1 cellular context compared by ENCODE assay signal in genomic region chr17:44307387-44308186, GRCh38.
A peak's percentile ranks its signal among the peaks of the same experiment; 100 is the strongest.
TF ChIP-seq lines count a peak whose summit lies in the region.

No MANE protein-coding gene starts in this region.

TF ChIP-seq in HEK293, 187 proteins besides CTCF, POLR2A, EP300 and RAD21 (continued from another document):
- TF ChIP-seq ZBTB10 (tag by site-specific recombination; IDR thresholded peaks at IDR 0.05): peak; percentile 20; the same call in 1 of the 2 replicates
- peak; percentile 25; the same call in 1 of the 2 replicates for TF ChIP-seq ZBTB48 (tag by site-specific recombination; IDR thresholded peaks at IDR 0.05)
- peak; percentile 24; the same call in 1 of the 2 replicates for TF ChIP-seq KLF1 (tag by site-specific recombination; IDR thresholded peaks at IDR 0.05)
- TF ChIP-seq GLIS2 (tag by site-specific recombination; IDR thresholded peaks at IDR 0.05): peak; percentile 33
- peak; percentile 11 for TF ChIP-seq PATZ1 (tag by site-specific recombination; IDR thresholded peaks at IDR 0.05)
- peak; percentile 7; the same call in 1 of the 2 replicates for TF ChIP-seq ZNF398 (tag by site-specific recombination; IDR thresholded peaks at IDR 0.05)
- TF ChIP-seq ZNF140 (tag by site-specific recombination; IDR thresholded peaks at IDR 0.05): no peak
- TF ChIP-seq ZNF366 (tag by site-specific recombination; conservative IDR thresholded peaks at IDR 0.05): no peak
- TF ChIP-seq ZNF473 (tag by site-specific recombination; IDR thresholded peaks at IDR 0.05): no peak
- no peak for TF ChIP-seq ZNF701 (tag by site-specific recombination; IDR thresholded peaks at IDR 0.05)
- no peak for TF ChIP-seq ZNF830 (tag by site-specific recombination; IDR thresholded peaks at IDR 0.05; ENCODE audit: low read depth)
- no peak for TF ChIP-seq ZNF324 (tag by site-specific recombination; IDR thresholded peaks at IDR 0.05)
- 0 out of 2 replicates have a peak, but pooled peaks have one; percentile 16 for TF ChIP-seq KLF9 (tag by site-specific recombination; IDR thresholded peaks at IDR 0.05; ENCODE audit: low read depth)
- peak; percentile 69 for TF ChIP-seq ZFHX2 (tag by site-specific recombination; conservative IDR thresholded peaks at IDR 0.05)
- peak; percentile 85 for TF ChIP-seq ZNF707 (tag by site-specific recombination; IDR thresholded peaks at IDR 0.05)
- peak; percentile 9; the same call in 1 of the 2 replicates for TF ChIP-seq ZNF341 (tag by site-specific recombination; IDR thresholded peaks at IDR 0.05; ENCODE audit: low read depth)
TF ChIP-seq in HEK293: peak in this region for 15.
